8 cellular contexts compared by ENCODE assay signal in the genomic region with DNA sequence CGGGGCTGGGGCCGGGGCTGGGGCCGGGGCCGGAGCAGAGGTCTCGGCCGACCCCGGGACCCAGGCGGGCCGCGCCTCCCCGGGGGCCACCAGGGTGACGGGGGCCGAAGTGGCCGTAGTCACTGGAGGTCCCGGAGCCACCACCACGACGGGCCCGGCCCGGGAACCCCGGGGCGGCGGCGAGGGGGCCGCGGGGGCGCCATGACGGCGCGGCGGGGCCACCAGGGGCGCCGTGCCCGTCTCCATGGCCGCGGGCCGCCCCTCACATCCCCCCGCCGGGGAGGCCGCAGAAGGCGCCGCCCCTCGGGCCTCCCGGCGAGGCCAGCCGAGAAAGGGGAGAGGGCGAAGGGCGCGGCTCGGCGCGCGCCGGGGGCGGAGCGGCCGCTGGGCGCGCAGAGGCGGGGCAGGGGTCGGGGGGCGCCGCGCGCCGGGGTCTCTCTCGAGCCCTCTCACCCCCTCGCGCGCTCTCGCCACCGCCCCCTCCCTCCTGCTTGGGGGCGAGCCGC. TPM values are rescaled to one million over a fixed set of nuclear protein-coding genes. Genes with fewer than 3 reads are reported as not detected.
DNase-seq lines count a peak whose midpoint lies in the region; ATAC-seq and TF ChIP-seq lines count a peak whose summit lies in the region.

No MANE protein-coding gene starts in this region.

- peaks cover 11% of the 10 kb centered on the region for H3K36me3 Mint-ChIP-seq in endodermal cell (ENCODE audit: low read depth)
- peaks cover 2% of the 10 kb centered on the region for H3K36me3 Mint-ChIP-seq in progenitor cell of endocrine pancreas (ENCODE audit: insufficient read depth)

- H3K79me2 ChIP-seq in Loucy (ENCODE audit: insufficient read depth, low read length) = peaks cover 48% of the 10 kb centered on the region

- no peak overlapping the region for H2AFZ ChIP-seq in Loucy (ENCODE audit: low read length)

- no peak overlapping the region for H3K27ac ChIP-seq in AG04450 (ENCODE audit: low read depth, low read length)
- no peak overlapping the region for H3K27ac ChIP-seq in endodermal cell (ENCODE audit: low read depth, low read length)

- H3K4me3 ChIP-seq in AG04450 (ENCODE audit: low read depth, low read length) (peak overlapping the region; percentile 85), Loucy (ENCODE audit: low read length, poor library complexity, severe bottlenecking) (peak overlapping the region; percentile 85), endodermal cell (ENCODE audit: low read length) (peak overlapping the region; percentile 93)

- H3K9me3 Mint-ChIP-seq in endodermal cell = no peaks in the 10 kb centered on the region
- H3K9me3 Mint-ChIP-seq in progenitor cell of endocrine pancreas (ENCODE audit: low read depth) = no peaks in the 10 kb centered on the region

- H3K4me1 Mint-ChIP-seq in endodermal cell (peaks cover 36% of the 10 kb centered on the region), progenitor cell of endocrine pancreas (ENCODE audit: low read depth) (peaks cover 40% of the 10 kb centered on the region)

- H3K4me1 ChIP-seq in Loucy (ENCODE audit: insufficient read depth, low read length, poor library complexity, severe bottlenecking) (peaks cover 39% of the 10 kb centered on the region), endodermal cell (ENCODE audit: control insufficient read depth, insufficient read depth, low read length) (peaks cover 7% of the 10 kb centered on the region)

- intact Hi-C loops in head of caudate nucleus (cut with DNase I) = no loop called here

- peak overlapping the region; percentile 70 for H3K4me3 Mint-ChIP-seq in endodermal cell
- H3K4me3 Mint-ChIP-seq in progenitor cell of endocrine pancreas (ENCODE audit: low read depth) = peak overlapping the region; percentile 76

- DNase-seq in AG04450 (ENCODE audit: low read depth, low spot score) (no peak), endodermal cell (no peak), progenitor cell of endocrine pancreas (ENCODE audit: low spot score, unreplicated experiment) (no peak), NCI-H69 (lab: John Stamatoyannopoulos, UW) (no peak), head of caudate nucleus (no peak), SKM-1 (lab: John Stamatoyannopoulos, UW; ENCODE audit: unreplicated experiment) (no peak)

- H3K9me2 ChIP-seq in Loucy (replicated peaks; ENCODE audit: low read depth, low read length) = no peaks in the 10 kb centered on the region

- H3K9me3 ChIP-seq in AG04450 (ENCODE audit: control insufficient read depth, insufficient read depth, low read length) = no peaks in the 10 kb centered on the region; the same call in 1 of the 2 replicates
- no peaks in the 10 kb centered on the region for H3K9me3 ChIP-seq in Loucy (ENCODE audit: insufficient read depth, low read depth, low read length)
- no peaks in the 10 kb centered on the region for H3K9me3 ChIP-seq in endodermal cell (ENCODE audit: control insufficient read depth, low read length)

- H3F3A ChIP-seq in Loucy (ENCODE audit: low read depth) = no peaks in the 10 kb centered on the region

- H3K36me3 ChIP-seq in Loucy (ENCODE audit: insufficient read depth, low read length) (0 out of 2 replicates have a peak, but pooled peaks cover 3% of the 10 kb centered on the region), endodermal cell (ENCODE audit: control insufficient read depth, insufficient read depth, low read length) (peaks cover 11% of the 10 kb centered on the region)

- H3K27me3 Mint-ChIP-seq in endodermal cell (ENCODE audit: insufficient read depth) (no peaks in the 10 kb centered on the region), progenitor cell of endocrine pancreas (no peaks in the 10 kb centered on the region)

- POLR2A ChIA-PET in AG04450 (lab: Yijun Ruan, JAX) = interaction anchor here (0.6 to 1.8 kb wide), 4 partner anchors 9 to 1393 kb away, joined by 3 to 9 read pairs (median 4); partner anchors contain the start of gene CD2BP2

- WGBS in endodermal cell (ENCODE audit: insufficient coverage in 1 of 2, insufficient read length in 1 of 2), 2 experiments = 0% methylated on average over 8 to 73 of the region's 73 CpGs

- peaks cover 41% of the 10 kb centered on the region for H4K20me1 ChIP-seq in Loucy (ENCODE audit: insufficient read depth, low read length, poor library complexity, severe bottlenecking)

- TF ChIP-seq CTCF in AG04450 (IDR thresholded peaks at IDR 0.05; ENCODE audit: low read depth, low read length) (no peak), Loucy (conservative IDR thresholded peaks at IDR 0.05; ENCODE audit: low read length) (no peak; the same call in 1 of the 2 replicates), endodermal cell (conservative IDR thresholded peaks at IDR 0.05) (peak; percentile 53), progenitor cell of endocrine pancreas (IDR thresholded peaks at IDR 0.05; ENCODE audit: unreplicated experiment) (peak; percentile 41)

- H3K4me2 ChIP-seq in Loucy (ENCODE audit: low read depth, low read length, poor library complexity, severe bottlenecking) = peak overlapping the region; percentile 98

- H3K27ac Mint-ChIP-seq in endodermal cell = no peak overlapping the region
- no peak overlapping the region for H3K27ac Mint-ChIP-seq in progenitor cell of endocrine pancreas

- CTCF ChIA-PET in AG04450 (lab: Charles Lee) = no interaction called here

- H3K27me3 ChIP-seq in AG04450 (ENCODE audit: control insufficient read depth, insufficient read depth, low read length) (no peaks in the 10 kb centered on the region), Loucy (ENCODE audit: insufficient read depth, low read length, poor library complexity, severe bottlenecking) (no peaks in the 10 kb centered on the region), endodermal cell (ENCODE audit: control insufficient read depth, insufficient read depth, low read length, poor library complexity, severe bottlenecking) (no peaks in the 10 kb centered on the region)

- H3K9ac ChIP-seq in Loucy (ENCODE audit: low read depth, low read length, poor library complexity, severe bottlenecking) = peak overlapping the region; percentile 78
- H3K9ac ChIP-seq in endodermal cell (ENCODE audit: extremely low read depth, low read length, poor library complexity, severe bottlenecking) = peak overlapping the region; percentile 38

- ATAC-seq in GM19395 (IDR thresholded peaks at IDR 0.05; ENCODE audit: unreplicated experiment) = peak; percentile 1

RNA-seq across cellular contexts. Expression of gene TBC1D10B, which starts 0.3 kb away (rescaled TPM):
- polyA plus RNA-seq in AG04450 (2011; rRNA removed) = 12.0 and 14.8 TPM in 2 replicates
- polyA minus RNA-seq in AG04450 (2011; rRNA and poly(A)+ RNA removed) = 16.8 and 18.3 TPM in 2 replicates
- total RNA-seq in endodermal cell = 10 to 100 TPM; 30.7 to 36.3 TPM
- polyA plus RNA-seq in endodermal cell (2013, experiment 1 of 2) = 32.4 TPM
- polyA plus RNA-seq in endodermal cell (2013, experiment 2 of 2) = 27.8 TPM
- 51.0 and 51.8 TPM in 2 replicates for total RNA-seq in progenitor cell of endocrine pancreas

RNA-seq across cellular contexts. Expression of gene MYL11, which starts 4.6 kb away (rescaled TPM):
- polyA plus RNA-seq in AG04450 (2011; rRNA removed) = 0.55 TPM in 1 of 2 replicates, not detected in the other
- not detected in 2 replicates for polyA minus RNA-seq in AG04450 (2011; rRNA and poly(A)+ RNA removed)
- total RNA-seq in endodermal cell (1 to 10 TPM in 1 of 2 donors, not detected in 1; 1.2 TPM), progenitor cell of endocrine pancreas (2.6 and 3.5 TPM in 2 replicates)
- 0.64 TPM for polyA plus RNA-seq in endodermal cell (2013, experiment 1 of 2)
- polyA plus RNA-seq in endodermal cell (2013, experiment 2 of 2) = 0.62 TPM

RNA-seq across cellular contexts. Expression of gene SEPTIN1, which starts 12.4 kb away (rescaled TPM):
- not detected in 2 replicates for polyA plus RNA-seq in AG04450 (2011; rRNA removed)
- polyA minus RNA-seq in AG04450 (2011; rRNA and poly(A)+ RNA removed) = 0.51 TPM in 1 of 2 replicates, not detected in the other
- total RNA-seq in endodermal cell = 1 to 10 TPM; 1.1 to 2.3 TPM
- polyA plus RNA-seq in endodermal cell (2013, experiment 1 of 2) = 3.3 TPM
- polyA plus RNA-seq in endodermal cell (2013, experiment 2 of 2) = 2.0 TPM
- 2.0 and 2.3 TPM in 2 replicates for total RNA-seq in progenitor cell of endocrine pancreas

RNA-seq across cellular contexts. Expression of gene CD2BP2, which starts 14.9 kb away (rescaled TPM):
- polyA plus RNA-seq in AG04450 (2011; rRNA removed) = 48.9 and 49.5 TPM in 2 replicates
- 26.9 and 36.6 TPM in 2 replicates for polyA minus RNA-seq in AG04450 (2011; rRNA and poly(A)+ RNA removed)
- total RNA-seq in endodermal cell = 10 to 100 TPM; 75.4 to 76.0 TPM
- 39.8 TPM for polyA plus RNA-seq in endodermal cell (2013, experiment 1 of 2)
- 35.9 TPM for polyA plus RNA-seq in endodermal cell (2013, experiment 2 of 2)
- 76.9 and 78.8 TPM in 2 replicates for total RNA-seq in progenitor cell of endocrine pancreas

RNA-seq across cellular contexts. Expression of gene ZNF48, which starts 25.2 kb away (rescaled TPM):
- polyA plus RNA-seq in AG04450 (2011; rRNA removed) = 4.3 and 5.3 TPM in 2 replicates
- polyA minus RNA-seq in AG04450 (2011; rRNA and poly(A)+ RNA removed) = 5.9 and 6.6 TPM in 2 replicates
- total RNA-seq in endodermal cell (10 to 100 TPM; 40.1 to 58.4 TPM), progenitor cell of endocrine pancreas (59.7 and 62.6 TPM in 2 replicates)
- polyA plus RNA-seq in endodermal cell (2013, experiment 1 of 2) = 66.8 TPM
- polyA plus RNA-seq in endodermal cell (2013, experiment 2 of 2) = 70.0 TPM

Comparison
In these comparisons a context has a peak if more than half of its experiments do, and no peak if none do; other contexts are left out.
1. CTCF ChIP-seq: peak in endodermal cell (single experiment) and progenitor cell of endocrine pancreas (single experiment); none in AG04450 (single experiment) and Loucy (single experiment).
2. Peak in every context shown above with its lines, with median percentiles within 50 percentile points of each other: H3K4me3 ChIP-seq.